Comparison of ENCODE assay signal across 9 cellular contexts in genomic region chr5:93078082-93079038, GRCh38.
A peak's percentile ranks its signal among the peaks of the same experiment; 100 is the strongest.
DNase-seq lines count a peak whose midpoint lies in the region; ATAC-seq and TF ChIP-seq lines count a peak whose summit lies in the region.
"Had no signal": no experiment of that assay in that cellular context is flagged by ENCODE, and none has a peak within 500 bp of the region (broad histone marks: within the 10 kb centered on the region; RNA-seq: fewer than 3 reads in every experiment).

No MANE protein-coding gene starts in this region.

- H3K36me3 ChIP-seq in HAP-1 (replicated peaks), result no peaks in the 10 kb centered on the region

- no peaks in the 10 kb centered on the region for H3K9me3 ChIP-seq in HAP-1

- DNase-seq in AG10803 (ENCODE audit: low read depth) (peak; percentile 99), SW 1271 (lab: John Stamatoyannopoulos, UW) (peak; percentile 97 to 99), Right ventricle myocardium inferior (ENCODE audit: missing footprints) (no peak), retinal pigment epithelial cell (ENCODE audit: low read depth) (peak; percentile 97), HAP-1 (ENCODE audit: low spot score in 2 of 2) (no peak)
- no peak for DNase-seq in activated naive CD4-positive, alpha-beta T cell treated with anti-CD3 and anti-CD28 coated beads, Interleukin-2, amount 10 ng/mL, durations not matched to agents 7 days and 5 days

- H3K27me3 ChIP-seq in HAP-1 (ENCODE audit: low read depth), result no peaks in the 10 kb centered on the region

- in situ Hi-C loops in HAP-1 (cut with MboI; ENCODE audit: low sequenced_read_pairs), result no loop called here

- H3K9me3 Mint-ChIP-seq in activated naive CD4-positive, alpha-beta T cell treated with anti-CD3 and anti-CD28 coated beads, Interleukin-2, amount 10 ng/mL, durations not matched to agents 7 days and 5 days, result no peaks in the 10 kb centered on the region
- H3K9me3 Mint-ChIP-seq: dendritic cell treated with granulocyte-macrophage colony-stimulating factor and Interleukin-4, amounts not matched to agents 40 ng/mL and 50 ng/mL, for 4 days had no signal

- H3K4me3 ChIP-seq in AG10803 (ENCODE audit: low read length) (peak overlapping the region; percentile 35), retinal pigment epithelial cell (ENCODE audit: low read length) (peak overlapping the region; percentile 18), HAP-1 (no peak overlapping the region)

- H3K27me3 Mint-ChIP-seq in activated naive CD4-positive, alpha-beta T cell treated with anti-CD3 and anti-CD28 coated beads, Interleukin-2, amount 10 ng/mL, durations not matched to agents 7 days and 5 days, result no peaks in the 10 kb centered on the region
- H3K27me3 Mint-ChIP-seq: dendritic cell treated with granulocyte-macrophage colony-stimulating factor and Interleukin-4, amounts not matched to agents 40 ng/mL and 50 ng/mL, for 4 days had no signal

- H3K27ac Mint-ChIP-seq in activated naive CD4-positive, alpha-beta T cell treated with anti-CD3 and anti-CD28 coated beads, Interleukin-2, amount 10 ng/mL, durations not matched to agents 7 days and 5 days, result no peak overlapping the region
- H3K27ac Mint-ChIP-seq: dendritic cell treated with granulocyte-macrophage colony-stimulating factor and Interleukin-4, amounts not matched to agents 40 ng/mL and 50 ng/mL, for 4 days had no signal

- H3K36me3 Mint-ChIP-seq in activated naive CD4-positive, alpha-beta T cell treated with anti-CD3 and anti-CD28 coated beads, Interleukin-2, amount 10 ng/mL, durations not matched to agents 7 days and 5 days, result no peaks in the 10 kb centered on the region

- H3K4me1 ChIP-seq in HAP-1, result no peaks in the 10 kb centered on the region

- no peaks in the 10 kb centered on the region for H3K4me1 Mint-ChIP-seq in activated naive CD4-positive, alpha-beta T cell treated with anti-CD3 and anti-CD28 coated beads, Interleukin-2, amount 10 ng/mL, durations not matched to agents 7 days and 5 days

- no peak overlapping the region for H3K4me3 Mint-ChIP-seq in activated naive CD4-positive, alpha-beta T cell treated with anti-CD3 and anti-CD28 coated beads, Interleukin-2, amount 10 ng/mL, durations not matched to agents 7 days and 5 days
- H3K4me3 Mint-ChIP-seq: dendritic cell treated with granulocyte-macrophage colony-stimulating factor and Interleukin-4, amounts not matched to agents 40 ng/mL and 50 ng/mL, for 4 days had no signal

- ATAC-seq in GM19395 (IDR thresholded peaks at IDR 0.05; ENCODE audit: unreplicated experiment) (peak; percentile 71), HG03378 (IDR thresholded peaks at IDR 0.05; ENCODE audit: unreplicated experiment) (peak; percentile 80), Right ventricle myocardium inferior (peak; percentile 98)

- CTCF ChIA-PET in activated naive CD4-positive, alpha-beta T cell treated with anti-CD3 and anti-CD28 coated beads, Interleukin-2, amount 10 ng/mL, durations not matched to agents 7 days and 5 days (lab: Charles Lee), result no interaction called here

- TF ChIP-seq CTCF in AG10803 (conservative IDR thresholded peaks at IDR 0.05; ENCODE audit: low read length) (no peak), retinal pigment epithelial cell (conservative IDR thresholded peaks at IDR 0.05; ENCODE audit: low read depth, low read length) (no peak)

- intact Hi-C loops in Right ventricle myocardium inferior (cut with DNase I), result no loop called here

Comparison
In these comparisons a context has a peak if more than half of its experiments do, and no peak if none do; other contexts are left out.
1. DNase-seq: peak in AG10803 (single experiment), SW 1271 (2 of 2) and retinal pigment epithelial cell (single experiment); none in Right ventricle myocardium inferior (single experiment), HAP-1 (0 of 2) and activated naive CD4-positive, alpha-beta T cell treated with anti-CD3 and anti-CD28 coated beads, Interleukin-2, amount 10 ng/mL, durations not matched to agents 7 days and 5 days (single experiment).
2. Peak in every context shown above with its lines, with median percentiles within 50 percentile points of each other: ATAC-seq.